Comparison of ENCODE assay signal across 27 cellular contexts in genomic region chr5:138694146-138694545, GRCh38.
"Had no signal": no experiment of that assay in that cellular context is flagged by ENCODE, and none has a peak within 500 bp of the region (broad histone marks: within the 10 kb centered on the region; RNA-seq: fewer than 3 reads in every experiment).

No MANE protein-coding gene starts in this region.

- DNase-seq: cerebellar nuclear complex; cortex of kidney; effector memory CD8-positive, alpha-beta T cell; foreskin fibroblast; gastrocnemius medialis; heart left ventricle; hippocampal formation; kidney glomerular epithelial cell; left ventricle myocardium superior; naive thymus-derived CD8-positive, alpha-beta T cell; nephron progenitor cell; nucleus accumbens; right cardiac atrium; sigmoid colon; spleen; stimulated activated CD4-positive, alpha-beta T cell treated with anti-CD3 and anti-CD28 coated beads, Interleukin-4, amount 100 ng/mL, for 4 hours; stimulated activated naive CD8-positive, alpha-beta T cell treated with anti-CD3 and anti-CD28 coated beads, Interleukin-15, Interleukin-2, amounts not matched to agents 100 U/mL and 50 U/mL, for 24 hours; substantia nigra; testis; tibial artery; upper lobe of right lung had no signal

- H3K9me3 ChIP-seq: gastrocnemius medialis, heart left ventricle, prostate gland, sigmoid colon, testis, tibial artery, upper lobe of right lung, vagina had no signal

- H3K36me3 ChIP-seq: gastrocnemius medialis, heart left ventricle, prostate gland, sigmoid colon, spleen, tibial artery, upper lobe of right lung, vagina had no signal

- ATAC-seq: effector memory CD8-positive, alpha-beta T cell; gastrocnemius medialis; heart left ventricle; left ventricle myocardium superior; naive thymus-derived CD8-positive, alpha-beta T cell; right cardiac atrium; stimulated activated memory B cell treated with anti-CD40 and anti-IgM and Interleukin-4, amounts not matched to agents 10 μg/mL and 1 μg/mL and 100 μg/mL, for 72 hours; stimulated activated naive CD8-positive, alpha-beta T cell treated with anti-CD3 and anti-CD28 coated beads, Interleukin-15, Interleukin-2, amounts not matched to agents 100 U/mL and 50 U/mL, for 24 hours; upper lobe of right lung had no signal

- H3K27me3 ChIP-seq: gastrocnemius medialis, heart left ventricle, sigmoid colon, testis, tibial artery, upper lobe of right lung, vagina had no signal

- FAIRE-seq: endometrium, islet of Langerhans had no signal

- H3K27ac ChIP-seq: gastrocnemius medialis, heart left ventricle, prostate gland, sigmoid colon, spleen, testis, tibial artery, upper lobe of right lung, vagina had no signal

- H3K4me3 ChIP-seq: gastrocnemius medialis, heart left ventricle, lung, prostate gland, sigmoid colon, spleen, testis, tibial artery, upper lobe of right lung, vagina had no signal

- H3K4me1 ChIP-seq: gastrocnemius medialis, prostate gland, sigmoid colon, testis, tibial artery, upper lobe of right lung, vagina had no signal
